ENCODE assay signal across 16 cellular contexts in the genomic region with DNA sequence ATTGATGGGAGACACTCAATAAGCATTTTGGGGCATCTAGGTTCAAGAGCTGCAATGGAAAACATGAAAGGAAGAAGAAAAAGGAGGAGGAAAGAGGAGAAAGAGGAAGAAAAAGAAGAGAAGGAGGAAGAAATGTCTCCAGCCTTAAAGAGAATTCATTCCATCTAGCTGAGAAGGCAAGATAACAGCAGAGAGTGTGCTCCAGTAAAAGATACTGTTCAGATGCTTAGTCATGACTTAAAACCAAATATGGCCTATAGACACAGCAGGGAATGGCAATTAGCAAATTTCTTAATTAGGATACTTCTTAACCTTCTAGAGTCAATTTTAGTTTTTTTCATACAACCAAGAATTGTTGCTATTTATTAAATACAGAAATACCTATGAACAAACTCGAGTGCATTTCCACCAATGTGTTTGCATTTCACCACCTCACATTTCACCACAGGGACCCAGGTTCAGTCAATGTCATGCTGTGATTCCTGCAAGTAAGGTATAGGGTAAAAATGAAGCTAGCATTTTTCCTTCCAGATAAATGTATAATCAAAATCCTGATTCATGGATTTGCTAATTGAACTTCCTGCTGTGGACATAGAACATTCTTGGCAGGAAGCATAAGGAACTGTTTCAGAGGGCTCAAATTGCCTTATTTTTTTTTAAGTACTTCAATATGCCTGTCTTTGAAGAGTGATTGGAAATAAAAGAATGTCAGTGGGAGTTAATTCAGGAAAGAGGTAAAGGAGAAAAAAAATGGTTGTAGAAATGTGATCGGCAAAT.
DNase-seq lines count a peak whose midpoint lies in the region; ATAC-seq and TF ChIP-seq lines count a peak whose summit lies in the region.
"Had no signal": no experiment of that assay in that cellular context is flagged by ENCODE, and none has a peak within 500 bp of the region (broad histone marks: within the 10 kb centered on the region; RNA-seq: fewer than 3 reads in every experiment).

No MANE protein-coding gene starts in this region.

- no peak for TF ChIP-seq CTCF in GM23338 (conservative IDR thresholded peaks at IDR 0.05; ENCODE audit: low read depth in 2 of 2)
- no peak for TF ChIP-seq CTCF in omental fat pad (IDR thresholded peaks at IDR 0.05)

- H3K27ac Mint-ChIP-seq in GM23338, result no peak overlapping the region
- H3K27ac Mint-ChIP-seq in activated CD8-positive, alpha-beta memory T cell treated with anti-CD3 and anti-CD28 coated beads, Interleukin-2, amount 10 ng/mL, durations not matched to agents 7 days and 5 days, result no peak overlapping the region
- H3K27ac Mint-ChIP-seq: IgD-negative memory B cell had no signal

- DNase-seq in GM23338 (ENCODE audit: low spot score) (no peak), OCI-M1 (lab: John Stamatoyannopoulos, UW) (peak; percentile 13), fibroblast of gingiva (ENCODE audit: low read depth) (peak; percentile 48), omental fat pad (ENCODE audit: low spot score) (no peak), epidermal melanocyte (ENCODE audit: insufficient read length, low spot score) (no peak)
- DNase-seq in stimulated activated CD8-positive, alpha-beta memory T cell treated with anti-CD3 and anti-CD28 coated beads, Interleukin-4, amount 100 ng/mL, for 48 hours, result no peak
- no peak for DNase-seq in activated CD8-positive, alpha-beta memory T cell treated with anti-CD3 and anti-CD28 coated beads, Interleukin-2, amount 10 ng/mL, durations not matched to agents 7 days and 5 days
- DNase-seq: Caco-2, DMS153, H7, NCI-H1105 treated with DMSO at 0.1 percent for 48 hours, NCI-H187, NCI-H2171 treated with DMSO at 0.1 percent for 48 hours, NCI-H774 had no signal

- H3K9me2 ChIP-seq in GM23338 (ENCODE audit: insufficient read depth), result 0 out of 2 replicates have a peak, but pooled peaks cover 7% of the 10 kb centered on the region

- ATAC-seq in GM23338, result no peak
- peak; percentile 72 for ATAC-seq in omental fat pad (ENCODE audit: low FRiP score)
- ATAC-seq in activated CD8-positive, alpha-beta memory T cell treated with anti-CD3 and anti-CD28 coated beads, Interleukin-2, amount 10 ng/mL, durations not matched to agents 7 days and 5 days, result no peak

- H3K4me1 Mint-ChIP-seq in GM23338, result peaks cover 13% of the 10 kb centered on the region
- H3K4me1 Mint-ChIP-seq in activated CD8-positive, alpha-beta memory T cell treated with anti-CD3 and anti-CD28 coated beads, Interleukin-2, amount 10 ng/mL, durations not matched to agents 7 days and 5 days, result no peaks in the 10 kb centered on the region
- H3K4me1 Mint-ChIP-seq: IgD-negative memory B cell had no signal

- no peaks in the 10 kb centered on the region for H4K20me1 ChIP-seq in GM23338 (replicated peaks; ENCODE audit: insufficient read depth)

- CTCF ChIA-PET in activated CD8-positive, alpha-beta memory T cell treated with anti-CD3 and anti-CD28 coated beads, Interleukin-2, amount 10 ng/mL, durations not matched to agents 7 days and 5 days (lab: Charles Lee), result no interaction called here

- H3K4me2 ChIP-seq in GM23338, result no peak overlapping the region

- no peaks in the 10 kb centered on the region for H3K36me3 Mint-ChIP-seq in GM23338 (ENCODE audit: low read depth)
- H3K36me3 Mint-ChIP-seq in activated CD8-positive, alpha-beta memory T cell treated with anti-CD3 and anti-CD28 coated beads, Interleukin-2, amount 10 ng/mL, durations not matched to agents 7 days and 5 days, result no peaks in the 10 kb centered on the region
- H3K36me3 Mint-ChIP-seq: IgD-negative memory B cell had no signal

- no peaks in the 10 kb centered on the region for H3K36me3 ChIP-seq in GM23338 (ENCODE audit: insufficient read depth)
- H3K36me3 ChIP-seq: SJSA1 had no signal

- H3K9me3 Mint-ChIP-seq in GM23338, result no peaks in the 10 kb centered on the region
- no peaks in the 10 kb centered on the region for H3K9me3 Mint-ChIP-seq in activated CD8-positive, alpha-beta memory T cell treated with anti-CD3 and anti-CD28 coated beads, Interleukin-2, amount 10 ng/mL, durations not matched to agents 7 days and 5 days (ENCODE audit: low read depth)

- no peaks in the 10 kb centered on the region for H3K27me3 ChIP-seq in GM23338 (ENCODE audit: insufficient read depth)
- H3K27me3 ChIP-seq: SJSA1 had no signal

- 0 out of 2 replicates have a peak overlapping the region, but pooled peaks have one; percentile 24 for H2AFZ ChIP-seq in GM23338

- H3K4me3 Mint-ChIP-seq in GM23338, result no peak overlapping the region
- H3K4me3 Mint-ChIP-seq in activated CD8-positive, alpha-beta memory T cell treated with anti-CD3 and anti-CD28 coated beads, Interleukin-2, amount 10 ng/mL, durations not matched to agents 7 days and 5 days, result no peak overlapping the region
- H3K4me3 Mint-ChIP-seq: IgD-negative memory B cell had no signal

- H3K27ac ChIP-seq in GM23338 (ENCODE audit: low read depth), result no peak overlapping the region
- H3K27ac ChIP-seq: SJSA1 had no signal

- peaks cover 13% of the 10 kb centered on the region; the same call in 1 of the 2 replicates for H3K4me1 ChIP-seq in GM23338 (ENCODE audit: insufficient read depth)
- H3K4me1 ChIP-seq: Caco-2, SJSA1 had no signal

- no peaks in the 10 kb centered on the region for H3F3A ChIP-seq in GM23338 (replicated peaks; ENCODE audit: low read depth)

- H3K27me3 Mint-ChIP-seq in GM23338 (ENCODE audit: insufficient read depth, low read depth, poor library complexity), result no peaks in the 10 kb centered on the region
- H3K27me3 Mint-ChIP-seq in activated CD8-positive, alpha-beta memory T cell treated with anti-CD3 and anti-CD28 coated beads, Interleukin-2, amount 10 ng/mL, durations not matched to agents 7 days and 5 days, result peaks cover 3% of the 10 kb centered on the region

- H3K4me3 ChIP-seq in GM23338, result no peak overlapping the region
- H3K4me3 ChIP-seq: SJSA1 had no signal

- H3K79me2 ChIP-seq in GM23338 (replicated peaks; ENCODE audit: insufficient read depth), result no peaks in the 10 kb centered on the region

TF ChIP-seq in GM23338, 12 proteins besides CTCF, POLR2A, EP300 and RAD21:
- TF ChIP-seq ZNF462 (CRISPR knock-in tag; IDR thresholded peaks at IDR 0.05) (no peak), POLR2AphosphoS5 (IDR thresholded peaks at IDR 0.05; ENCODE audit: low read depth) (no peak), EZH2phosphoT487 (IDR thresholded peaks at IDR 0.05; ENCODE audit: unreplicated experiment) (no peak)

Comparison
In these comparisons a context has a peak if more than half of its experiments do, and no peak if none do; other contexts are left out.
1. DNase-seq: peak in OCI-M1 (single experiment) and fibroblast of gingiva (single experiment); none in GM23338 (single experiment), omental fat pad (single experiment), stimulated activated CD8-positive, alpha-beta memory T cell treated with anti-CD3 and anti-CD28 coated beads, Interleukin-4, amount 100 ng/mL, for 48 hours (single experiment), activated CD8-positive, alpha-beta memory T cell treated with anti-CD3 and anti-CD28 coated beads, Interleukin-2, amount 10 ng/mL, durations not matched to agents 7 days and 5 days (single experiment) and epidermal melanocyte (single experiment).